13 cellular contexts compared by ENCODE assay signal in genomic region chr17:18634550-18635263, GRCh38. TPM values are rescaled to one million over a fixed set of nuclear protein-coding genes. Genes with fewer than 3 reads are reported as not detected.
A peak's percentile ranks its signal among the peaks of the same experiment; 100 is the strongest.
DNase-seq lines count a peak whose midpoint lies in the region; ATAC-seq and TF ChIP-seq lines count a peak whose summit lies in the region.
"Not testable (repeated sequence)": the region's sequence is repeated elsewhere in the genome, so short reads cannot be mapped to it uniquely, and the experiment has no call there.
"Had no signal": no experiment of that assay in that cellular context is flagged by ENCODE, and none has a peak within 500 bp of the region (broad histone marks: within the 10 kb centered on the region; RNA-seq: fewer than 3 reads in every experiment).

No MANE protein-coding gene starts in this region.

- intact Hi-C loops in CD4-positive, alpha-beta memory T cell (cut with micrococcal nuclease); IMR-90 (cut with micrococcal nuclease); psoas muscle (cut with DNase I): not testable (repeated sequence)

- H3K4me3 Mint-ChIP-seq in CD4-positive, alpha-beta memory T cell, result peak overlapping the region in 5 of 8 donors; percentile 22 to 58 (median 51)
- peak overlapping the region; percentile 6 for H3K4me3 Mint-ChIP-seq in activated CD8-positive, alpha-beta memory T cell treated with anti-CD3 and anti-CD28 coated beads, Interleukin-2, amount 10 ng/mL, durations not matched to agents 7 days and 5 days
- H3K4me3 Mint-ChIP-seq in brain (peak overlapping the region in 4 of 5 experiments; percentile 45 to 68 (median 64)), type B pancreatic cell (peak overlapping the region; percentile 68)

- not testable (repeated sequence) for H3K4me1 Mint-ChIP-seq in CD4-positive, alpha-beta memory T cell; activated CD8-positive, alpha-beta memory T cell treated with anti-CD3 and anti-CD28 coated beads, Interleukin-2, amount 10 ng/mL, durations not matched to agents 7 days and 5 days; brain; type B pancreatic cell (ENCODE audit: unreplicated experiment)

- H4K91ac ChIP-seq in IMR-90 (ENCODE audit: insufficient read depth, low read depth, low read length), result not testable (repeated sequence)

- CTCF ChIA-PET in CD4-positive, alpha-beta memory T cell (lab: Charles Lee; ENCODE audit: partially characterized antibody); IMR-90 (lab: Yijun Ruan, JAX); activated CD8-positive, alpha-beta memory T cell treated with anti-CD3 and anti-CD28 coated beads, Interleukin-2, amount 10 ng/mL, durations not matched to agents 7 days and 5 days (lab: Charles Lee): not testable (repeated sequence)

- not testable (repeated sequence) for H2BK5ac ChIP-seq in IMR-90 (ENCODE audit: low read depth, low read length, poor library complexity, severe bottlenecking)

- H2AFZ ChIP-seq in IMR-90 (replicated peaks; ENCODE audit: low read length, poor library complexity), result not testable (repeated sequence)

- not testable (repeated sequence) for TF ChIP-seq RAD21 in IMR-90 (IDR thresholded peaks at IDR 0.05; ENCODE audit: low read length)

- DNase-seq in CD4-positive, alpha-beta memory T cell; IMR-90; activated CD8-positive, alpha-beta memory T cell treated with anti-CD3 and anti-CD28 coated beads, Interleukin-2, amount 10 ng/mL, durations not matched to agents 7 days and 5 days; psoas muscle; type B pancreatic cell (ENCODE audit: extremely low spot score, unreplicated experiment): not testable (repeated sequence)
- DNase-seq in foreskin fibroblast (peak in 1 of 2 donors; percentile 8), left kidney (ENCODE audit: low read depth, low spot score) (peak; percentile 59)

- H3K18ac ChIP-seq in IMR-90 (ENCODE audit: low read depth, low read length), result not testable (repeated sequence)

- not testable (repeated sequence) for H3K27ac Mint-ChIP-seq in CD4-positive, alpha-beta memory T cell; activated CD8-positive, alpha-beta memory T cell treated with anti-CD3 and anti-CD28 coated beads, Interleukin-2, amount 10 ng/mL, durations not matched to agents 7 days and 5 days; brain; type B pancreatic cell

- not testable (repeated sequence) for H3K9ac ChIP-seq in IMR-90 (ENCODE audit: low read depth, low read length)

- H2BK120ac ChIP-seq in IMR-90 (ENCODE audit: low read depth, low read length), result not testable (repeated sequence)

- not testable (repeated sequence) for H3K27ac ChIP-seq in CD4-positive, alpha-beta memory T cell (ENCODE audit: low read depth, low read length); IMR-90 (ENCODE audit: insufficient read depth, low read length); psoas muscle

- not testable (repeated sequence) for H3K36me3 Mint-ChIP-seq in CD4-positive, alpha-beta memory T cell; activated CD8-positive, alpha-beta memory T cell treated with anti-CD3 and anti-CD28 coated beads, Interleukin-2, amount 10 ng/mL, durations not matched to agents 7 days and 5 days; brain; type B pancreatic cell

- not testable (repeated sequence) for H2AK5ac ChIP-seq in IMR-90 (ENCODE audit: low read depth, low read length)

- not testable (repeated sequence) for BruUV-seq in IMR-90 (replicated peaks; lab: Mats Ljungman, UMichigan)

- not testable (repeated sequence) for H3K14ac ChIP-seq in IMR-90 (replicated peaks; ENCODE audit: low read depth, low read length)

- not testable (repeated sequence) for H3K9me3 Mint-ChIP-seq in CD4-positive, alpha-beta memory T cell; activated CD8-positive, alpha-beta memory T cell treated with anti-CD3 and anti-CD28 coated beads, Interleukin-2, amount 10 ng/mL, durations not matched to agents 7 days and 5 days (ENCODE audit: low read depth); brain; type B pancreatic cell

- in situ Hi-C loops in IMR-90 (cut with MboI; ENCODE audit: low sequenced_read_pairs), result not testable (repeated sequence)

- POLR2A ChIA-PET in CD4-positive, alpha-beta memory T cell (lab: Charles Lee; ENCODE audit: partially characterized antibody); IMR-90 (lab: Charles Lee; ENCODE audit: unreplicated experiment): not testable (repeated sequence)

- not testable (repeated sequence) for H3K79me1 ChIP-seq in IMR-90 (ENCODE audit: low read depth in 1 of 2, low read length in 2 of 2)

- H3K9me1 ChIP-seq in IMR-90 (ENCODE audit: insufficient read depth, low read length), result not testable (repeated sequence)

- not testable (repeated sequence) for H2BK15ac ChIP-seq in IMR-90 (ENCODE audit: low read depth, low read length)

- ATAC-seq in IMR-90 (ENCODE audit: low read depth), result peak; percentile 82
- ATAC-seq in activated CD8-positive, alpha-beta memory T cell treated with anti-CD3 and anti-CD28 coated beads, Interleukin-2, amount 10 ng/mL, durations not matched to agents 7 days and 5 days, result not testable (repeated sequence)
- peak in 1 of 4 donors; percentile 19 for ATAC-seq in psoas muscle

- not testable (repeated sequence) for H3K4me3 ChIP-seq in CD4-positive, alpha-beta memory T cell (ENCODE audit: low read length in 2 of 2); IMR-90 (ENCODE audit: insufficient read depth, low read depth, low read length)
- H3K4me3 ChIP-seq in foreskin fibroblast (ENCODE audit: low read depth in 1 of 2, low read length in 2 of 2) (peak overlapping the region; percentile 11 to 22), psoas muscle (peak overlapping the region; percentile 53)

- peaks cover 6 to 15% of the 10 kb centered on the region in 2 donors for H3K27me3 Mint-ChIP-seq in CD4-positive, alpha-beta memory T cell
- peaks cover 16% of the 10 kb centered on the region for H3K27me3 Mint-ChIP-seq in activated CD8-positive, alpha-beta memory T cell treated with anti-CD3 and anti-CD28 coated beads, Interleukin-2, amount 10 ng/mL, durations not matched to agents 7 days and 5 days
- H3K27me3 Mint-ChIP-seq in brain, result not testable (repeated sequence)
- peaks cover 15% of the 10 kb centered on the region for H3K27me3 Mint-ChIP-seq in type B pancreatic cell

- not testable (repeated sequence) for H3K4ac ChIP-seq in IMR-90 (ENCODE audit: low read depth, low read length)

- not testable (repeated sequence) for H4K20me1 ChIP-seq in IMR-90 (ENCODE audit: insufficient read depth, low read length)

- 16% methylated on average over 12 of the region's 56 CpGs; no CpG with 5 or more reads in 1 of the 2 experiments for WGBS in IMR-90 (ENCODE audit: extremely low coverage in 2 of 2, insufficient read length in 1 of 2), 2 experiments
- 5 to 6% (median 6%) methylated on average over 37 to 56 of the region's 56 CpGs for WGBS in psoas muscle, 3 donors

- H3K27me3 ChIP-seq in CD4-positive, alpha-beta memory T cell (ENCODE audit: insufficient read depth, low read length); IMR-90 (ENCODE audit: control insufficient read depth, insufficient read depth, low read length): not testable (repeated sequence)
- peaks cover 0 to 15% (median 8%) of the 10 kb centered on the region in 3 donors for H3K27me3 ChIP-seq in psoas muscle (ENCODE audit: insufficient read depth in 3 of 3, low read length in 2 of 3)

- H3K4me2 ChIP-seq in IMR-90 (ENCODE audit: low read depth, low read length), result not testable (repeated sequence)

- not testable (repeated sequence) for H2BK20ac ChIP-seq in IMR-90 (ENCODE audit: low read depth, low read length)

- H3K9me3 ChIP-seq in CD4-positive, alpha-beta memory T cell (ENCODE audit: control insufficient read depth in 1 of 2, low read length in 2 of 2); IMR-90 (ENCODE audit: control insufficient read depth, insufficient read depth, low read length); psoas muscle: not testable (repeated sequence)

- not testable (repeated sequence) for H4K5ac ChIP-seq in IMR-90 (ENCODE audit: low read depth, low read length)

- not testable (repeated sequence) for H3K23ac ChIP-seq in IMR-90 (ENCODE audit: low read depth, low read length)

- H4K8ac ChIP-seq in IMR-90 (ENCODE audit: low read depth in 2 of 2, low read length in 2 of 2), result not testable (repeated sequence)

- not testable (repeated sequence) for H3K4me1 ChIP-seq in CD4-positive, alpha-beta memory T cell (ENCODE audit: insufficient read depth, low read length); IMR-90 (ENCODE audit: control insufficient read depth, insufficient read depth, low read length); psoas muscle

- H3K56ac ChIP-seq in IMR-90 (ENCODE audit: extremely low read depth, insufficient read depth, low read length), result not testable (repeated sequence)

- not testable (repeated sequence) for TF ChIP-seq POLR2A in IMR-90 (IDR thresholded peaks at IDR 0.05; ENCODE audit: low read depth, low read length)

- H2AK9ac ChIP-seq in IMR-90 (replicated peaks; ENCODE audit: low read depth, low read length, poor library complexity), result not testable (repeated sequence)

- not testable (repeated sequence) for H3K36me3 ChIP-seq in CD4-positive, alpha-beta memory T cell (ENCODE audit: insufficient read depth, low read length); IMR-90 (ENCODE audit: control insufficient read depth, insufficient read depth, low read length); psoas muscle (ENCODE audit: insufficient read depth in 1 of 2, low read depth in 1 of 2)

- TF ChIP-seq CTCF in IMR-90 (conservative IDR thresholded peaks at IDR 0.05; ENCODE audit: low read depth, low read length); brain (conservative IDR thresholded peaks at IDR 0.05); foreskin fibroblast (IDR thresholded peaks at IDR 0.05; ENCODE audit: low read depth, low read length); psoas muscle (IDR thresholded peaks at IDR 0.05); type B pancreatic cell (conservative IDR thresholded peaks at IDR 0.05): not testable (repeated sequence)

- dilution Hi-C loops in IMR-90 (cut with HindIII; ENCODE audit: low sequenced_read_pairs, unreplicated experiment), result not testable (repeated sequence)

RNA-seq across cellular contexts. Expression of gene TBC1D28, which starts 9.5 kb away (rescaled TPM):
- total RNA-seq in CD4-positive, alpha-beta memory T cell, result not detected
- not detected for polyA plus RNA-seq in CD4-positive, alpha-beta memory T cell
- total RNA-seq in IMR-90 (2012; rRNA removed), result not detected in 2 replicates
- not detected in 2 replicates for polyA plus RNA-seq in IMR-90 (2012; rRNA removed)
- not detected in 2 replicates for polyA plus RNA-seq in IMR-90 (2012; cell fraction: cytosol; rRNA removed)
- polyA plus RNA-seq in IMR-90 (2012; cell fraction: nucleus; rRNA removed; ENCODE audit: low replicate concordance), result 0.02 TPM in 1 of 2 replicates, not detected in the other
- not detected for total RNA-seq in activated CD8-positive, alpha-beta memory T cell treated with anti-CD3 and anti-CD28 coated beads, Interleukin-2, amount 10 ng/mL, durations not matched to agents 7 days and 5 days
- not detected for polyA plus RNA-seq in brain (ENCODE audit: insufficient read depth, low read depth, low replicate concordance)
- not detected for total RNA-seq in psoas muscle
- not detected for polyA plus RNA-seq in psoas muscle
- total RNA-seq in type B pancreatic cell (ENCODE audit: low replicate concordance), result not detected in 2 replicates
- total RNA-seq: cerebellum, HT-29, left lung, urinary bladder had no signal
- polyA plus RNA-seq: sigmoid colon, urinary bladder had no signal

RNA-seq across cellular contexts. Expression of gene FOXO3B, which starts 47.4 kb away (rescaled TPM):
- total RNA-seq in CD4-positive, alpha-beta memory T cell, result 1 to 10 TPM; 5.8 to 7.1 TPM
- polyA plus RNA-seq in CD4-positive, alpha-beta memory T cell, result 1 to 10 TPM; 1.1 to 3.4 TPM
- 4.7 and 5.6 TPM in 2 replicates for total RNA-seq in IMR-90 (2012; rRNA removed)
- 5.4 and 6.3 TPM in 2 replicates for polyA plus RNA-seq in IMR-90 (2012; rRNA removed)
- 4.9 and 6.3 TPM in 2 replicates for polyA plus RNA-seq in IMR-90 (2012; cell fraction: cytosol; rRNA removed)
- polyA plus RNA-seq in IMR-90 (2012; cell fraction: nucleus; rRNA removed; ENCODE audit: low replicate concordance), result 6.4 and 13.4 TPM in 2 replicates
- 1 to 10 TPM; 2.6 to 3.0 TPM for total RNA-seq in activated CD8-positive, alpha-beta memory T cell treated with anti-CD3 and anti-CD28 coated beads, Interleukin-2, amount 10 ng/mL, durations not matched to agents 7 days and 5 days
- 4.5 TPM for polyA plus RNA-seq in brain (ENCODE audit: insufficient read depth, low read depth, low replicate concordance)
- total RNA-seq in psoas muscle, result 1 to 10 TPM; 1.0 to 1.7 (median 1.3) TPM
- polyA plus RNA-seq in psoas muscle, result 1 to 10 TPM in 1 of 3 donors, under 1 TPM in 2; 0.35 to 2.1 (median 0.51) TPM
- 5.6 and 15.1 TPM in 2 replicates for total RNA-seq in type B pancreatic cell (ENCODE audit: low replicate concordance)

Comparison
In these comparisons a context has a peak if more than half of its experiments do, and no peak if none do; other contexts are left out.
1. H3K4me3 Mint-ChIP-seq: peak in every context shown above with its lines; median percentile 68 in type B pancreatic cell; 64 in brain; 51 in CD4-positive, alpha-beta memory T cell; 6 in activated CD8-positive, alpha-beta memory T cell treated with anti-CD3 and anti-CD28 coated beads, Interleukin-2, amount 10 ng/mL, durations not matched to agents 7 days and 5 days.